ENCODE assay signal across 1 cellular context in the genomic region with DNA sequence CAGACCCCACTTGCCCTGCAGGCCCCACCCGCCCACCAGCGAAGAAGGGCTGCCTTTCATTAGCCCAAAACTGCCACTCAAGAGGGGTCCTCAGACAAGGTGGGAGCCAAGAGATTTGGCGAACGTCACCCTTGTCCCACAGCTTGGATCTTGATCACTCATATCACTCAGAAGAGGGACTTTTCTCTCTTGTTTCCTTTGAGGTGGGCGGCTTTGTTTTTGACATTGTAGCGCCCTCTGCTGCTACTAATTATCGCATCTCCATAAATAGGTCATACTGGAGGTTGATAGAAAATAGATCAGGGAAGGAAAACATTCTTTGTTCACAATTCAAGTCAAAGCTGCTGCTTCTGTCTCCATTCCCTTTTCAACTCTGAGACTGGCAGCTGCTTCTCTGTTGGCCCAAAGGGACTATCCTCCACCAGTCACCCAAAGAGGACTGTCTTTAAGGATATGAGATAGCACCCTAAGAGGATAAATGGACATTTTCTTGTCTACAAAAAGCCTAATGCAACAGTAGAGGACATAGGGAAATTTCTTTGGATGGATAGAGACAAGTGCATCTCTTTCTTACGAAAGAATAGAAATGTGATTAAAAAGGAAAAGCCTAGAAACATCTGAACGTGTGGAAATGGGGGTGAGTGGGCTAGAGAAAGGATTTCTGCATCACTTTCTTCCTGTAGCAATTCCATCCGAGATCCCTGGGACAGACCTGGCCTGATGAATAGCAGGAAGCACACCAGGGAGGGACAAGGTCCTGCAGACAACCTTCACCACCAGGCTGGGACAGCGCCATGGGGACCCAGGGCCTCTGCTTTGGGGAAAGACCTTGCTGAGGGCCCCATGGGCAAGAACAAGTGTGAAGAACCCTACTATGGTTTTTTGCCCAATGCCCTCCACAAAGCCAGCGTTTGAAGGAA.
TF ChIP-seq lines count a peak whose summit lies in the region.

No MANE protein-coding gene starts in this region.

TF ChIP-seq in GM23338, 12 proteins besides CTCF, POLR2A, EP300 and RAD21 (continued from another document):
- TF ChIP-seq, protein P1, sequence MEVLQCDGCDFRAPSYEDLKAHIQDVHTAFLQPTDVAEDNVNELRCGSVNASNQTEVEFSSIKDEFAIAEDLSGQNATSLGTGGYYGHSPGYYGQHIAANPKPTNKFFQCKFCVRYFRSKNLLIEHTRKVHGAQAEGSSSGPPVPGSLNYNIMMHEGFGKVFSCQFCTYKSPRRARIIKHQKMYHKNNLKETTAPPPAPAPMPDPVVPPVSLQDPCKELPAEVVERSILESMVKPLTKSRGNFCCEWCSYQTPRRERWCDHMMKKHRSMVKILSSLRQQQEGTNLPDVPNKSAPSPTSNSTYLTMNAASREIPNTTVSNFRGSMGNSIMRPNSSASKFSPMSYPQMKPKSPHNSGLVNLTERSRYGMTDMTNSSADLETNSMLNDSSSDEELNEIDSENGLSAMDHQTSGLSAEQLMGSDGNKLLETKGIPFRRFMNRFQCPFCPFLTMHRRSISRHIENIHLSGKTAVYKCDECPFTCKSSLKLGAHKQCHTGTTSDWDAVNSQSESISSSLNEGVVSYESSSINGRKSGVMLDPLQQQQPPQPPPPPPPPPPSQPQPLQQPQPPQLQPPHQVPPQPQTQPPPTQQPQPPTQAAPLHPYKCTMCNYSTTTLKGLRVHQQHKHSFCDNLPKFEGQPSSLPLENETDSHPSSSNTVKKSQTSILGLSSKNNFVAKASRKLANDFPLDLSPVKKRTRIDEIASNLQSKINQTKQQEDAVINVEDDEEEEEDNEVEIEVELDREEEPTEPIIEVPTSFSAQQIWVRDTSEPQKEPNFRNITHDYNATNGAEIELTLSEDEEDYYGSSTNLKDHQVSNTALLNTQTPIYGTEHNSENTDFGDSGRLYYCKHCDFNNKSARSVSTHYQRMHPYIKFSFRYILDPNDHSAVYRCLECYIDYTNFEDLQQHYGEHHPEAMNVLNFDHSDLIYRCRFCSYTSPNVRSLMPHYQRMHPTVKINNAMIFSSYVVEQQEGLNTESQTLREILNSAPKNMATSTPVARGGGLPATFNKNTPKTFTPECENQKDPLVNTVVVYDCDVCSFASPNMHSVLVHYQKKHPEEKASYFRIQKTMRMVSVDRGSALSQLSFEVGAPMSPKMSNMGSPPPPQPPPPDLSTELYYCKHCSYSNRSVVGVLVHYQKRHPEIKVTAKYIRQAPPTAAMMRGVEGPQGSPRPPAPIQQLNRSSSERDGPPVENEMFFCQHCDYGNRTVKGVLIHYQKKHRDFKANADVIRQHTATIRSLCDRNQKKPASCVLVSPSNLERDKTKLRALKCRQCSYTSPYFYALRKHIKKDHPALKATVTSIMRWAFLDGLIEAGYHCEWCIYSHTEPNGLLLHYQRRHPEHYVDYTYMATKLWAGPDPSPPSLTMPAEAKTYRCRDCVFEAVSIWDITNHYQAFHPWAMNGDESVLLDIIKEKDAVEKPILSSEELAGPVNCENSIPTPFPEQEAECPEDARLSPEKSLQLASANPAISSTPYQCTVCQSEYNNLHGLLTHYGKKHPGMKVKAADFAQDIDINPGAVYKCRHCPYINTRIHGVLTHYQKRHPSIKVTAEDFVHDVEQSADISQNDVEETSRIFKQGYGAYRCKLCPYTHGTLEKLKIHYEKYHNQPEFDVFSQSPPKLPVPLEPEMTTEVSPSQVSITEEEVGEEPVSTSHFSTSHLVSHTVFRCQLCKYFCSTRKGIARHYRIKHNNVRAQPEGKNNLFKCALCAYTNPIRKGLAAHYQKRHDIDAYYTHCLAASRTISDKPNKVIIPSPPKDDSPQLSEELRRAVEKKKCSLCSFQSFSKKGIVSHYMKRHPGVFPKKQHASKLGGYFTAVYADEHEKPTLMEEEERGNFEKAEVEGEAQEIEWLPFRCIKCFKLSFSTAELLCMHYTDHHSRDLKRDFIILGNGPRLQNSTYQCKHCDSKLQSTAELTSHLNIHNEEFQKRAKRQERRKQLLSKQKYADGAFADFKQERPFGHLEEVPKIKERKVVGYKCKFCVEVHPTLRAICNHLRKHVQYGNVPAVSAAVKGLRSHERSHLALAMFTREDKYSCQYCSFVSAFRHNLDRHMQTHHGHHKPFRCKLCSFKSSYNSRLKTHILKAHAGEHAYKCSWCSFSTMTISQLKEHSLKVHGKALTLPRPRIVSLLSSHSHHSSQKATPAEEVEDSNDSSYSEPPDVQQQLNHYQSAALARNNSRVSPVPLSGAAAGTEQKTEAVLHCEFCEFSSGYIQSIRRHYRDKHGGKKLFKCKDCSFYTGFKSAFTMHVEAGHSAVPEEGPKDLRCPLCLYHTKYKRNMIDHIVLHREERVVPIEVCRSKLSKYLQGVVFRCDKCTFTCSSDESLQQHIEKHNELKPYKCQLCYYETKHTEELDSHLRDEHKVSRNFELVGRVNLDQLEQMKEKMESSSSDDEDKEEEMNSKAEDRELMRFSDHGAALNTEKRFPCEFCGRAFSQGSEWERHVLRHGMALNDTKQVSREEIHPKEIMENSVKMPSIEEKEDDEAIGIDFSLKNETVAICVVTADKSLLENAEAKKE (CRISPR knock-in tag; IDR thresholded peaks at IDR 0.05) = no peak
- TF ChIP-seq JUNB (IDR thresholded peaks at IDR 0.05; ENCODE audit: unreplicated experiment) (no peak), STAT1 (IDR thresholded peaks at IDR 0.05; ENCODE audit: unreplicated experiment) (no peak), EZH2phosphoT487 (IDR thresholded peaks at IDR 0.05; ENCODE audit: unreplicated experiment) (no peak)
